Comparison of ENCODE assay signal across 14 cellular contexts in the genomic region with DNA sequence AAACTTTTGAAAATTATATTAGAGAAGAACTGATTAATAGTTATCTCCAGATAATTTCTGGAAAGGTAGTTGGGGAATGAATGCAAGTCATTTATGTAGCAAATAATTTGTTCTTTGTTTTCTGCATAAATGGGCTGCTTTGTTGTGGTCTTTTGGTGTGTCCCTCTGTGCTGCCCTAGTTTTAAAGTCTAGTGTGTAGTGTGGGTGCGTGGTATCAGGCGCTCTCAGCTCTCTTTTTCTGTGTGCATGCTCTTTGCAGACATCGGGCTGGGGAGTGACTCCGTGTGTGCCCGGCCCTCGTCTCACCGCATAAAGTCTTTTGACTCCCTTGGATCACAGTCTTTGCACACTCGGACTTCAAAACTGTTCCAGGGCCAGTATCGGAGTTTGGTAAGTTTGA.
DNase-seq lines count a peak whose midpoint lies in the region; ATAC-seq and TF ChIP-seq lines count a peak whose summit lies in the region.
"Had no signal": no experiment of that assay in that cellular context is flagged by ENCODE, and none has a peak within 500 bp of the region (broad histone marks: within the 10 kb centered on the region; RNA-seq: fewer than 3 reads in every experiment).

No MANE protein-coding gene starts in this region.

- H3K4me2 ChIP-seq in neural progenitor cell, result peak overlapping the region; percentile 60

- TF ChIP-seq POLR2A in esophagus muscularis mucosa (IDR thresholded peaks at IDR 0.05; ENCODE audit: low read depth), result no peak
- TF ChIP-seq POLR2A in heart left ventricle (IDR thresholded peaks at IDR 0.05), result no peak
- no peak for TF ChIP-seq POLR2A in testis (IDR thresholded peaks at IDR 0.05)

- peaks cover 27% of the 10 kb centered on the region for H3F3A ChIP-seq in neural progenitor cell (ENCODE audit: low read depth)

- H3K36me3 ChIP-seq in esophagus muscularis mucosa (peaks cover 0 to 25% (median 4%) of the 10 kb centered on the region in 4 donors), neural progenitor cell (no peaks in the 10 kb centered on the region), heart left ventricle (peaks cover 0 to 14% (median 4%) of the 10 kb centered on the region in 9 donors), testis (ENCODE audit: low read depth, missing control alignments) (no peaks in the 10 kb centered on the region)
- H3K36me3 ChIP-seq: right lobe of liver had no signal

- peaks cover 97% of the 10 kb centered on the region for H3K79me2 ChIP-seq in neural progenitor cell (ENCODE audit: low read depth)

- H3K9me3 Mint-ChIP-seq in activated naive CD8-positive, alpha-beta T cell treated with anti-CD3 and anti-CD28 coated beads, Interleukin-2, amount 50 U/mL, for 24 hours, result no peaks in the 10 kb centered on the region
- H3K9me3 Mint-ChIP-seq in activated naive CD8-positive, alpha-beta T cell treated with anti-CD3 and anti-CD28 coated beads for 36 hours, result no peaks in the 10 kb centered on the region
- H3K9me3 Mint-ChIP-seq in neural progenitor cell, result no peaks in the 10 kb centered on the region
- H3K9me3 Mint-ChIP-seq: activated naive CD4-positive, alpha-beta T cell treated with anti-CD3 and anti-CD28 coated beads, Interleukin-2, amount 10 ng/mL, durations not matched to agents 7 days and 5 days; stimulated activated naive CD8-positive, alpha-beta T cell treated with anti-CD3 and anti-CD28 coated beads, Interleukin-15, amount 100 ng/mL, for 72 hours had no signal

- H3K9me3 ChIP-seq in esophagus muscularis mucosa, result no peaks in the 10 kb centered on the region
- H3K9me3 ChIP-seq in neural progenitor cell (ENCODE audit: low read depth), result no peaks in the 10 kb centered on the region
- no peaks in the 10 kb centered on the region for H3K9me3 ChIP-seq in heart left ventricle
- H3K9me3 ChIP-seq in testis, result no peaks in the 10 kb centered on the region
- H3K9me3 ChIP-seq: right lobe of liver had no signal

- no peaks in the 10 kb centered on the region for H3K27me3 Mint-ChIP-seq in activated naive CD8-positive, alpha-beta T cell treated with anti-CD3 and anti-CD28 coated beads, Interleukin-2, amount 50 U/mL, for 24 hours
- H3K27me3 Mint-ChIP-seq in activated naive CD8-positive, alpha-beta T cell treated with anti-CD3 and anti-CD28 coated beads for 36 hours, result no peaks in the 10 kb centered on the region
- H3K27me3 Mint-ChIP-seq in neural progenitor cell (ENCODE audit: insufficient read depth, low read depth), result peaks cover 2% of the 10 kb centered on the region
- H3K27me3 Mint-ChIP-seq: activated naive CD4-positive, alpha-beta T cell treated with anti-CD3 and anti-CD28 coated beads, Interleukin-2, amount 10 ng/mL, durations not matched to agents 7 days and 5 days; stimulated activated naive CD8-positive, alpha-beta T cell treated with anti-CD3 and anti-CD28 coated beads, Interleukin-15, amount 100 ng/mL, for 72 hours had no signal

- H3K9ac ChIP-seq in neural progenitor cell, result no peak overlapping the region

- H4K20me1 ChIP-seq in neural progenitor cell (ENCODE audit: low read depth), result peaks cover 90% of the 10 kb centered on the region

- DNase-seq in activated naive CD8-positive, alpha-beta T cell treated with anti-CD3 and anti-CD28 coated beads, Interleukin-2, amount 50 U/mL, for 24 hours, result no peak
- DNase-seq in activated naive CD8-positive, alpha-beta T cell treated with anti-CD3 and anti-CD28 coated beads for 36 hours, result no peak
- DNase-seq in esophagus muscularis mucosa (ENCODE audit: extremely low spot score), result no peak
- DNase-seq in neural progenitor cell (ENCODE audit: low spot score), result no peak
- no peak for DNase-seq in heart left ventricle
- DNase-seq in testis, result no peak
- no peak for DNase-seq in SKM-1 treated with dmso at 0.1 percent for 144 hours (lab: John Stamatoyannopoulos, UW; ENCODE audit: unreplicated experiment)
- DNase-seq: activated naive CD4-positive, alpha-beta T cell treated with anti-CD3 and anti-CD28 coated beads, Interleukin-2, amount 10 ng/mL, durations not matched to agents 7 days and 5 days; NCI-H1092; NCI-H226; right lobe of liver; stimulated activated naive CD8-positive, alpha-beta T cell treated with anti-CD3 and anti-CD28 coated beads, Interleukin-15, amount 100 ng/mL, for 72 hours had no signal

- no peak overlapping the region for H2AFZ ChIP-seq in neural progenitor cell (replicated peaks)

- peaks cover 20% of the 10 kb centered on the region for H3K36me3 Mint-ChIP-seq in activated naive CD8-positive, alpha-beta T cell treated with anti-CD3 and anti-CD28 coated beads, Interleukin-2, amount 50 U/mL, for 24 hours (ENCODE audit: low read depth)
- peaks cover 13% of the 10 kb centered on the region for H3K36me3 Mint-ChIP-seq in activated naive CD8-positive, alpha-beta T cell treated with anti-CD3 and anti-CD28 coated beads for 36 hours
- peaks cover 11% of the 10 kb centered on the region for H3K36me3 Mint-ChIP-seq in neural progenitor cell

- intact Hi-C loops in esophagus muscularis mucosa (cut with DNase I) (loop anchor here (10.0 kb wide), 1 partner anchor 295 kb away; a partner anchor contains a TSS), heart left ventricle (cut with DNase I) (loop anchor here in 5 of 10 donors (5.0 to 10.0 kb wide), 4 partner anchors 32 to 295 kb away; a partner anchor contains a TSS), testis (cut with DNase I; ENCODE audit: low total_unique reads) (loop anchor here (10.0 kb wide), 1 partner anchor 145 kb away; no protein-coding TSS in a partner anchor)

- H3K4me1 Mint-ChIP-seq in activated naive CD8-positive, alpha-beta T cell treated with anti-CD3 and anti-CD28 coated beads, Interleukin-2, amount 50 U/mL, for 24 hours, result peaks cover 34% of the 10 kb centered on the region
- H3K4me1 Mint-ChIP-seq in activated naive CD8-positive, alpha-beta T cell treated with anti-CD3 and anti-CD28 coated beads for 36 hours, result peaks cover 45% of the 10 kb centered on the region
- H3K4me1 Mint-ChIP-seq in neural progenitor cell, result peaks cover 65% of the 10 kb centered on the region

- peaks cover 55 to 80% (median 69%) of the 10 kb centered on the region in 4 donors for H3K4me1 ChIP-seq in esophagus muscularis mucosa
- H3K4me1 ChIP-seq in neural progenitor cell, result peaks cover 54% of the 10 kb centered on the region
- peaks cover 3 to 89% (median 70%) of the 10 kb centered on the region in 12 donors for H3K4me1 ChIP-seq in heart left ventricle
- peaks cover 17% of the 10 kb centered on the region for H3K4me1 ChIP-seq in testis

- no peak overlapping the region for H3K4me3 Mint-ChIP-seq in activated naive CD8-positive, alpha-beta T cell treated with anti-CD3 and anti-CD28 coated beads, Interleukin-2, amount 50 U/mL, for 24 hours
- H3K4me3 Mint-ChIP-seq in activated naive CD8-positive, alpha-beta T cell treated with anti-CD3 and anti-CD28 coated beads for 36 hours, result no peak overlapping the region
- H3K4me3 Mint-ChIP-seq in neural progenitor cell, result no peak overlapping the region
- H3K4me3 Mint-ChIP-seq: activated naive CD4-positive, alpha-beta T cell treated with anti-CD3 and anti-CD28 coated beads, Interleukin-2, amount 10 ng/mL, durations not matched to agents 7 days and 5 days; stimulated activated naive CD8-positive, alpha-beta T cell treated with anti-CD3 and anti-CD28 coated beads, Interleukin-15, amount 100 ng/mL, for 72 hours had no signal

- peak overlapping the region; percentile 43 for H3K27ac Mint-ChIP-seq in activated naive CD8-positive, alpha-beta T cell treated with anti-CD3 and anti-CD28 coated beads, Interleukin-2, amount 50 U/mL, for 24 hours
- no peak overlapping the region for H3K27ac Mint-ChIP-seq in activated naive CD8-positive, alpha-beta T cell treated with anti-CD3 and anti-CD28 coated beads for 36 hours
- H3K27ac Mint-ChIP-seq in neural progenitor cell, result no peak overlapping the region
- H3K27ac Mint-ChIP-seq: activated naive CD4-positive, alpha-beta T cell treated with anti-CD3 and anti-CD28 coated beads, Interleukin-2, amount 10 ng/mL, durations not matched to agents 7 days and 5 days; stimulated activated naive CD8-positive, alpha-beta T cell treated with anti-CD3 and anti-CD28 coated beads, Interleukin-15, amount 100 ng/mL, for 72 hours had no signal

- TF ChIP-seq EP300 in esophagus muscularis mucosa (IDR thresholded peaks at IDR 0.05), result no peak

- H3K27ac ChIP-seq in esophagus muscularis mucosa (replicated peaks in 1 of 4) (no peak overlapping the region), neural progenitor cell (peak overlapping the region; percentile 78), heart left ventricle (peak overlapping the region in 4 of 12 donors; percentile 0 to 26 (median 15)), testis (no peak overlapping the region)
- H3K27ac ChIP-seq: right lobe of liver, VCaP had no signal

- H3K4me3 ChIP-seq in esophagus muscularis mucosa, result peak overlapping the region in 3 of 4 donors; percentile 15 to 22 (median 20)
- H3K4me3 ChIP-seq in neural progenitor cell, result no peak overlapping the region
- peak overlapping the region in 3 of 12 donors; percentile 12 to 25 (median 13) for H3K4me3 ChIP-seq in heart left ventricle
- H3K4me3 ChIP-seq in testis, result no peak overlapping the region
- H3K4me3 ChIP-seq: right lobe of liver had no signal

- ATAC-seq in activated naive CD8-positive, alpha-beta T cell treated with anti-CD3 and anti-CD28 coated beads, Interleukin-2, amount 50 U/mL, for 24 hours, result no peak
- ATAC-seq in HG03139 (IDR thresholded peaks at IDR 0.05; ENCODE audit: unreplicated experiment), result no peak
- ATAC-seq in heart left ventricle, result no peak
- ATAC-seq: right lobe of liver; stimulated activated naive CD8-positive, alpha-beta T cell treated with anti-CD3 and anti-CD28 coated beads, Interleukin-15, amount 100 ng/mL, for 72 hours had no signal

- H3K27me3 ChIP-seq in esophagus muscularis mucosa, result no peaks in the 10 kb centered on the region
- no peaks in the 10 kb centered on the region for H3K27me3 ChIP-seq in neural progenitor cell
- no peaks in the 10 kb centered on the region for H3K27me3 ChIP-seq in heart left ventricle
- H3K27me3 ChIP-seq in testis, result no peaks in the 10 kb centered on the region
- H3K27me3 ChIP-seq: right lobe of liver had no signal

- 89% methylated on average over 9 of the region's 9 CpGs for WGBS in esophagus muscularis mucosa
- 60 to 78% (median 66%) methylated on average over 9 of the region's 9 CpGs for WGBS in heart left ventricle, 4 donors
- 63 to 84% methylated on average over 9 of the region's 9 CpGs for WGBS in testis, 2 donors

- TF ChIP-seq CTCF in esophagus muscularis mucosa (IDR thresholded peaks at IDR 0.05), result no peak
- no peak for TF ChIP-seq CTCF in neural progenitor cell (IDR thresholded peaks at IDR 0.05)
- TF ChIP-seq CTCF in heart left ventricle (IDR thresholded peaks at IDR 0.05), result no peak
- no peak for TF ChIP-seq CTCF in testis (IDR thresholded peaks at IDR 0.05)

Comparison
In these comparisons a context has a peak if more than half of its experiments do, and no peak if none do; other contexts are left out.
1. H3K4me3 ChIP-seq: peak in esophagus muscularis mucosa (3 of 4); none in neural progenitor cell (single experiment) and testis (0 of 2).